In genomic region chr17:42424991-42425610, GRCh38 we compare ENCODE assay signal across 23 cellular contexts. TPM values are rescaled to one million over a fixed set of nuclear protein-coding genes. Genes with fewer than 3 reads are reported as not detected.
DNase-seq lines count a peak whose midpoint lies in the region; ATAC-seq, FAIRE-seq and TF ChIP-seq lines count a peak whose summit lies in the region.
"Had no signal": no experiment of that assay in that cellular context is flagged by ENCODE, and none has a peak within 500 bp of the region (broad histone marks: within the 10 kb centered on the region; RNA-seq: fewer than 3 reads in every experiment).

No MANE protein-coding gene starts in this region.

- dilution Hi-C loops in mammary epithelial cell (cut with HindIII; ENCODE audit: low sequenced_read_pairs): loop anchor here (5.0 kb wide), 2 partner anchors 88 to 97 kb away; no protein-coding TSS in a partner anchor

- H3K27ac ChIP-seq in breast epithelium (peak overlapping the region; percentile 54 to 95), mammary epithelial cell (ENCODE audit: insufficient read depth, low read depth, low read length) (no peak overlapping the region), K562 (ENCODE audit: extremely low read depth, low read depth, low read length) (no peak overlapping the region), WERI-Rb-1 (no peak overlapping the region)
- H3K27ac ChIP-seq: adrenal gland, SJSA1, testis had no signal

- H4K20me1 ChIP-seq in mammary epithelial cell (ENCODE audit: insufficient read depth, low read length) (no peaks in the 10 kb centered on the region), K562 (replicated peaks; ENCODE audit: control insufficient read depth, insufficient read depth, low read length) (peaks cover 10% of the 10 kb centered on the region; the same call in 1 of the 2 replicates)

- H3K27ac Mint-ChIP-seq in nephron progenitor cell: no peak overlapping the region
- H3K27ac Mint-ChIP-seq: activated CD4-positive, alpha-beta T cell treated with anti-CD3 and anti-CD28 coated beads for 36 hours had no signal

- DNase-seq in breast epithelium (ENCODE audit: low spot score in 2 of 2): no peak
- no peak for DNase-seq in mammary epithelial cell
- DNase-seq in K562 (ENCODE audit: extremely low read depth in 1 of 4, low spot score in 3 of 4): peak in 1 of 4 experiments; percentile 4
- DNase-seq in nephron progenitor cell: no peak
- no peak for DNase-seq in WERI-Rb-1
- DNase-seq: 8988T; activated CD4-positive, alpha-beta T cell treated with anti-CD3 and anti-CD28 coated beads for 36 hours; activated effector memory CD4-positive, alpha-beta T cell treated with Interleukin-2 at 50 U/mL for 16 hours; CD4-positive, CD25-positive, alpha-beta regulatory T cell; central memory CD4-positive, alpha-beta T cell; DMS79; effector CD8-positive, alpha-beta T cell; midbrain; NCI-H1930; NCI-H446; stimulated activated CD4-positive, alpha-beta T cell treated with anti-CD3 and anti-CD28 coated beads, Interleukin-2, amount 100 ng/mL, for 48 hours; T1000; testis had no signal

- H3K36me3 ChIP-seq in breast epithelium (no peaks in the 10 kb centered on the region), mammary epithelial cell (ENCODE audit: insufficient read depth, low read length) (no peaks in the 10 kb centered on the region), K562 (ENCODE audit: control insufficient read depth, insufficient read depth, low read length) (peaks cover 10% of the 10 kb centered on the region; the same call in 1 of the 3 replicates), WERI-Rb-1 (no peaks in the 10 kb centered on the region)
- H3K36me3 ChIP-seq: adrenal gland had no signal

- 91% methylated on average over 4 of the region's 4 CpGs for WGBS in mammary epithelial cell (ENCODE audit: low coverage, missing lambda C conversion rate)
- 77% methylated on average over 3 of the region's 4 CpGs for WGBS in K562 (ENCODE audit: insufficient coverage, low coverage, missing lambda C conversion rate)

- H3K27me3 Mint-ChIP-seq in nephron progenitor cell (ENCODE audit: low read depth, poor library complexity): peaks cover 67% of the 10 kb centered on the region

- H3K4me2 ChIP-seq in mammary epithelial cell (ENCODE audit: insufficient read depth, low read depth, low read length) (no peak overlapping the region), K562 (ENCODE audit: insufficient read depth, low read length) (no peak overlapping the region)

- H3K27me3 ChIP-seq in breast epithelium (no peaks in the 10 kb centered on the region), mammary epithelial cell (ENCODE audit: insufficient read depth, low read length) (no peaks in the 10 kb centered on the region), K562 (ENCODE audit: control insufficient read depth in 2 of 2, insufficient read depth in 2 of 2, low read length in 2 of 2) (no peaks in the 10 kb centered on the region), WERI-Rb-1 (ENCODE audit: insufficient read depth, low read depth, severe bottlenecking) (peaks cover 26% of the 10 kb centered on the region)
- H3K27me3 ChIP-seq: adrenal gland, SJSA1, testis had no signal

- POLR2A ChIA-PET in K562 (lab: Yijun Ruan, JAX): no interaction called here

- H2AFZ ChIP-seq in mammary epithelial cell (ENCODE audit: low read depth, low read length): no peak overlapping the region
- 0 out of 2 replicates have a peak overlapping the region, but pooled peaks have one; percentile 12 for H2AFZ ChIP-seq in K562 (ENCODE audit: low read depth, low read length)

- in situ Hi-C loops in mammary epithelial cell (cut with MboI; ENCODE audit: low sequenced_read_pairs in 2 of 2): no loop called here
- in situ Hi-C loops in K562 (cut with MboI): loop anchor here (5.0 kb wide), 1 partner anchor 102 kb away; no protein-coding TSS in a partner anchor

- TF ChIP-seq CTCF in breast epithelium (IDR thresholded peaks at IDR 0.05) (no peak), mammary epithelial cell (conservative IDR thresholded peaks at IDR 0.05 in 1 of 2, IDR thresholded peaks at IDR 0.05 in 1 of 2; ENCODE audit: extremely low read depth in 1 of 2, insufficient read depth in 1 of 2, low read depth in 1 of 2, low read length in 2 of 2) (no peak), K562 (IDR thresholded peaks at IDR 0.05 in 2 of 3, conservative IDR thresholded peaks at IDR 0.05 in 1 of 3; ENCODE audit: insufficient read depth in 2 of 3, low read depth in 1 of 3, low read length in 3 of 3) (no peak), nephron progenitor cell (IDR thresholded peaks at IDR 0.05) (no peak), WERI-Rb-1 (IDR thresholded peaks at IDR 0.05; ENCODE audit: low read depth, low read length) (no peak)

- H3K4me1 ChIP-seq in breast epithelium (peaks cover 0 to 10% of the 10 kb centered on the region in 2 donors), mammary epithelial cell (ENCODE audit: insufficient read depth, low read length) (peaks cover 18% of the 10 kb centered on the region), K562 (replicated peaks in 1 of 2; ENCODE audit: control insufficient read depth in 2 of 2, insufficient read depth in 2 of 2, low read length in 2 of 2) (peaks cover 21 to 32% of the 10 kb centered on the region in 2 experiments; a peak in 4 of 5 replicates)

- peaks cover 36% of the 10 kb centered on the region for H3K79me2 ChIP-seq in mammary epithelial cell (ENCODE audit: insufficient read depth, low read length)
- H3K79me2 ChIP-seq in K562 (ENCODE audit: control insufficient read depth, insufficient read depth, low read length): peaks cover 30% of the 10 kb centered on the region

- TF ChIP-seq POLR2A in breast epithelium (IDR thresholded peaks at IDR 0.05) (no peak), K562 (conservative IDR thresholded peaks at IDR 0.05) (no peak)

- no peaks in the 10 kb centered on the region for H3K9me3 ChIP-seq in breast epithelium
- no peaks in the 10 kb centered on the region for H3K9me3 ChIP-seq in mammary epithelial cell (replicated peaks; ENCODE audit: insufficient read depth, low read length)
- H3K9me3 ChIP-seq in K562 (replicated peaks; ENCODE audit: control insufficient read depth, insufficient read depth, low read depth, low read length): no peaks in the 10 kb centered on the region
- no peaks in the 10 kb centered on the region for H3K9me3 ChIP-seq in WERI-Rb-1 (ENCODE audit: severe bottlenecking)
- H3K9me3 ChIP-seq: adrenal gland, SJSA1, testis had no signal

- no peak overlapping the region for H3K4me3 ChIP-seq in breast epithelium
- H3K4me3 ChIP-seq in mammary epithelial cell (replicated peaks in 1 of 3; ENCODE audit: insufficient read depth in 1 of 3, low read depth in 2 of 3, low read length in 3 of 3): no peak overlapping the region
- H3K4me3 ChIP-seq in K562: no peak overlapping the region
- no peak overlapping the region for H3K4me3 ChIP-seq in WERI-Rb-1 (ENCODE audit: low read depth, low read length)
- H3K4me3 ChIP-seq: adrenal gland, SJSA1, testis had no signal

- H3K4me1 Mint-ChIP-seq in nephron progenitor cell: peaks cover 26% of the 10 kb centered on the region

- no peaks in the 10 kb centered on the region for H3K36me3 Mint-ChIP-seq in nephron progenitor cell (ENCODE audit: low read depth)
- H3K36me3 Mint-ChIP-seq: CD4-positive, CD25-positive, alpha-beta regulatory T cell had no signal

- no peak for TF ChIP-seq EP300 in K562 (IDR thresholded peaks at IDR 0.05; ENCODE audit: low read length)

- no peaks in the 10 kb centered on the region for H3K9me3 Mint-ChIP-seq in nephron progenitor cell
- H3K9me3 Mint-ChIP-seq: CD4-positive, CD25-positive, alpha-beta regulatory T cell had no signal

- peak overlapping the region; percentile 28 for H3K4me3 Mint-ChIP-seq in nephron progenitor cell
- H3K4me3 Mint-ChIP-seq: activated CD4-positive, alpha-beta T cell treated with anti-CD3 and anti-CD28 coated beads for 36 hours; CD4-positive, CD25-positive, alpha-beta regulatory T cell had no signal

- ATAC-seq in K562 (no peak), GM21526 (IDR thresholded peaks at IDR 0.05; ENCODE audit: low FRiP score, unreplicated experiment) (no peak), HG03565 (IDR thresholded peaks at IDR 0.05; ENCODE audit: unreplicated experiment) (no peak), GM19328 (IDR thresholded peaks at IDR 0.05; ENCODE audit: unreplicated experiment) (no peak)
- ATAC-seq: activated CD4-positive, alpha-beta T cell treated with anti-CD3 and anti-CD28 coated beads for 36 hours had no signal

- BruUV-seq in mammary epithelial cell (replicated peaks; lab: Mats Ljungman, UMichigan) (no TSS peak), K562 (replicated peaks; lab: Mats Ljungman, UMichigan) (no TSS peak)

- FAIRE-seq in K562 (lab: Jason Lieb, UNC): no peak

- TF ChIP-seq RAD21 in K562 (CRISPR knock-in tag; conservative IDR thresholded peaks at IDR 0.05 in 1 of 2, IDR thresholded peaks at IDR 0.05 in 1 of 2): no peak

- H3K9me1 ChIP-seq in K562 (ENCODE audit: control insufficient read depth, insufficient read depth, low read length): no peaks in the 10 kb centered on the region

- CTCF ChIA-PET in mammary epithelial cell (lab: Charles Lee; ENCODE audit: low non-redundant PET) (interaction anchor here (0.6 kb wide), 2 partner anchors 14 to 104 kb away, joined by 5 to 9 read pairs; no protein-coding TSS in a partner anchor), K562 (lab: Yijun Ruan, JAX; ENCODE audit: low intra/inter-chr PET ratio) (interaction anchor here (0.6 kb wide), 1 partner anchor 103 kb away, joined by 5 read pairs; no protein-coding TSS in a partner anchor)

- intact Hi-C loops in breast epithelium (cut with DNase I; ENCODE audit: low total_unique reads): no loop called here
- intact Hi-C loops in mammary epithelial cell (cut with micrococcal nuclease): loop anchor here (5.0 kb wide), 1 partner anchor 458 kb away; the partner anchor contains the start of gene CNP
- intact Hi-C loops in K562 (cut with micrococcal nuclease): loop anchor here (5.0 kb wide), 1 partner anchor 92 kb away; no protein-coding TSS in a partner anchor

- no peak overlapping the region for H3K9ac ChIP-seq in mammary epithelial cell (ENCODE audit: insufficient read depth, low read length)
- H3K9ac ChIP-seq in K562 (ENCODE audit: insufficient read depth in 1 of 2, low read depth in 2 of 2, low read length in 2 of 2): peak overlapping the region in 1 of 2 experiments; percentile 60; a peak in 1 of 4 replicates

RNA-seq across cellular contexts. Expression of gene CAVIN1, which starts 2.0 kb away (rescaled TPM):
- 100 to 1,000 TPM; 288 to 554 (median 306) TPM for total RNA-seq in breast epithelium
- total RNA-seq in mammary epithelial cell: 100 to 1,000 TPM; 354 to 592 TPM
- 249 TPM for polyA plus RNA-seq in mammary epithelial cell
- 304 TPM for polyA minus RNA-seq in mammary epithelial cell
- total RNA-seq in K562 (2011; cell fraction: chromatin; rRNA removed; ENCODE audit: low replicate concordance): 11.6 and 29.3 TPM in 2 replicates
- 22.9 and 29.9 TPM in 2 replicates for total RNA-seq in K562 (2011; cell fraction: nucleolus; rRNA removed)
- 18.6 and 22.2 TPM in 2 replicates for total RNA-seq in K562 (2011; cell fraction: nucleoplasm; rRNA removed)
- 126 and 135 TPM in 2 replicates for total RNA-seq in K562 (2014; rRNA removed)
- 56.1 and 57.8 TPM in 2 replicates for total RNA-seq in K562 (2014; rRNA removed; fragmentation: Illumina TruSeq; extraction: Trizol)
- total RNA-seq in K562 (2015; rRNA removed; fragmentation: Illumina TruSeq; extraction: Trizol): 74.5 and 80.0 TPM in 2 replicates
- total RNA-seq in K562 (2021): 143 and 162 TPM in 2 replicates
- 44.6 and 60.0 TPM in 2 replicates for polyA plus RNA-seq in K562 (2011; rRNA removed)
- 39.4 and 107 TPM in 2 replicates for polyA plus RNA-seq in K562 (2011; cell fraction: cytosol; rRNA removed)
- polyA plus RNA-seq in K562 (2011; cell fraction: nucleus; rRNA removed): 8.0 and 16.1 TPM in 2 replicates
- 74.3 and 99.4 TPM in 2 replicates for polyA plus RNA-seq in K562 (2012)
- polyA plus RNA-seq in K562 (2014; fragmentation: Illumina TruSeq; extraction: Trizol): 77.6 and 93.7 TPM in 2 replicates
- 1 to 10 TPM; 6.8 to 8.6 TPM for polyA plus RNA-seq in K562 (2014; fragmentation: Nextera tagmentation; extraction: Ambion mirVana)
- 72.9 and 92.8 TPM in 2 replicates for polyA plus RNA-seq in K562 (2014; rRNA removed)
- polyA minus RNA-seq in K562 (2011; rRNA and poly(A)+ RNA removed): 34.7 and 64.3 TPM in 2 replicates
- 81.5 and 110 TPM in 2 replicates for polyA minus RNA-seq in K562 (2011; cell fraction: cytosol; rRNA and poly(A)+ RNA removed)
- 9.4 and 9.6 TPM in 2 replicates for polyA minus RNA-seq in K562 (2011; cell fraction: nucleus; rRNA and poly(A)+ RNA removed)

RNA-seq across cellular contexts. Expression of gene ATP6V0A1, which starts 33.6 kb away (rescaled TPM):
- total RNA-seq in breast epithelium: 10 to 100 TPM; 53.1 to 74.5 (median 60.0) TPM
- total RNA-seq in mammary epithelial cell: 100 to 1,000 TPM in 1 of 2 donors, 10 to 100 TPM in 1; 57.0 to 102 TPM
- polyA plus RNA-seq in mammary epithelial cell: 31.5 TPM
- polyA minus RNA-seq in mammary epithelial cell: 149 TPM
- total RNA-seq in K562 (2011; cell fraction: chromatin; rRNA removed; ENCODE audit: low replicate concordance): 998 and 1,046 TPM in 2 replicates
- total RNA-seq in K562 (2011; cell fraction: nucleolus; rRNA removed): 668 and 698 TPM in 2 replicates
- 746 and 878 TPM in 2 replicates for total RNA-seq in K562 (2011; cell fraction: nucleoplasm; rRNA removed)
- 71.7 and 82.2 TPM in 2 replicates for total RNA-seq in K562 (2014; rRNA removed)
- total RNA-seq in K562 (2014; rRNA removed; fragmentation: Illumina TruSeq; extraction: Trizol): 75.5 and 89.2 TPM in 2 replicates
- total RNA-seq in K562 (2015; rRNA removed; fragmentation: Illumina TruSeq; extraction: Trizol): 54.9 and 56.1 TPM in 2 replicates
- total RNA-seq in K562 (2021): 127 and 141 TPM in 2 replicates
- 102 and 104 TPM in 2 replicates for polyA plus RNA-seq in K562 (2011; rRNA removed)
- polyA plus RNA-seq in K562 (2011; cell fraction: cytosol; rRNA removed): 101 and 137 TPM in 2 replicates
- 300 and 643 TPM in 2 replicates for polyA plus RNA-seq in K562 (2011; cell fraction: nucleus; rRNA removed)
- 77.1 and 103 TPM in 2 replicates for polyA plus RNA-seq in K562 (2012)
- 143 and 158 TPM in 2 replicates for polyA plus RNA-seq in K562 (2014; fragmentation: Illumina TruSeq; extraction: Trizol)
- 10 to 100 TPM; 11.8 to 46.3 TPM for polyA plus RNA-seq in K562 (2014; fragmentation: Nextera tagmentation; extraction: Ambion mirVana)
- polyA plus RNA-seq in K562 (2014; rRNA removed): 62.7 and 80.3 TPM in 2 replicates
- 165 and 302 TPM in 2 replicates for polyA minus RNA-seq in K562 (2011; rRNA and poly(A)+ RNA removed)
- polyA minus RNA-seq in K562 (2011; cell fraction: cytosol; rRNA and poly(A)+ RNA removed): 41.3 and 104 TPM in 2 replicates
- 181 and 232 TPM in 2 replicates for polyA minus RNA-seq in K562 (2011; cell fraction: nucleus; rRNA and poly(A)+ RNA removed)

RNA-seq across cellular contexts. Expression of gene STAT3, which starts 36.9 kb away (rescaled TPM):
- 100 to 1,000 TPM; 193 to 322 (median 238) TPM for total RNA-seq in breast epithelium
- total RNA-seq in mammary epithelial cell: 100 to 1,000 TPM in 1 of 2 donors, 10 to 100 TPM in 1; 94.3 to 191 TPM
- polyA plus RNA-seq in mammary epithelial cell: 51.3 TPM
- polyA minus RNA-seq in mammary epithelial cell: 115 TPM
- total RNA-seq in K562 (2011; cell fraction: chromatin; rRNA removed; ENCODE audit: low replicate concordance): 176 and 210 TPM in 2 replicates
- 110 and 117 TPM in 2 replicates for total RNA-seq in K562 (2011; cell fraction: nucleolus; rRNA removed)
- 145 and 167 TPM in 2 replicates for total RNA-seq in K562 (2011; cell fraction: nucleoplasm; rRNA removed)
- total RNA-seq in K562 (2014; rRNA removed): 90.4 and 99.6 TPM in 2 replicates
- total RNA-seq in K562 (2014; rRNA removed; fragmentation: Illumina TruSeq; extraction: Trizol): 108 and 115 TPM in 2 replicates
- total RNA-seq in K562 (2015; rRNA removed; fragmentation: Illumina TruSeq; extraction: Trizol): 105 and 113 TPM in 2 replicates
- 120 and 133 TPM in 2 replicates for total RNA-seq in K562 (2021)
- polyA plus RNA-seq in K562 (2011; rRNA removed): 90.0 and 120 TPM in 2 replicates
- polyA plus RNA-seq in K562 (2011; cell fraction: cytosol; rRNA removed): 83.3 and 125 TPM in 2 replicates
- polyA plus RNA-seq in K562 (2011; cell fraction: nucleus; rRNA removed): 58.4 and 72.2 TPM in 2 replicates
- 160 and 179 TPM in 2 replicates for polyA plus RNA-seq in K562 (2012)
- 179 and 180 TPM in 2 replicates for polyA plus RNA-seq in K562 (2014; fragmentation: Illumina TruSeq; extraction: Trizol)
- polyA plus RNA-seq in K562 (2014; fragmentation: Nextera tagmentation; extraction: Ambion mirVana): 100 to 1,000 TPM; 114 to 160 TPM
- 120 and 134 TPM in 2 replicates for polyA plus RNA-seq in K562 (2014; rRNA removed)
- polyA minus RNA-seq in K562 (2011; rRNA and poly(A)+ RNA removed): 111 and 124 TPM in 2 replicates
- 68.3 and 70.2 TPM in 2 replicates for polyA minus RNA-seq in K562 (2011; cell fraction: cytosol; rRNA and poly(A)+ RNA removed)
- 35.3 and 48.0 TPM in 2 replicates for polyA minus RNA-seq in K562 (2011; cell fraction: nucleus; rRNA and poly(A)+ RNA removed)

Comparison
In these comparisons a context has a peak if more than half of its experiments do, and no peak if none do; other contexts are left out.
1. H3K27ac ChIP-seq: peak in breast epithelium (2 of 2); none in mammary epithelial cell (single experiment), K562 (single experiment) and WERI-Rb-1 (single experiment).